Comparison of ENCODE assay signal across 20 cellular contexts in the genomic region with DNA sequence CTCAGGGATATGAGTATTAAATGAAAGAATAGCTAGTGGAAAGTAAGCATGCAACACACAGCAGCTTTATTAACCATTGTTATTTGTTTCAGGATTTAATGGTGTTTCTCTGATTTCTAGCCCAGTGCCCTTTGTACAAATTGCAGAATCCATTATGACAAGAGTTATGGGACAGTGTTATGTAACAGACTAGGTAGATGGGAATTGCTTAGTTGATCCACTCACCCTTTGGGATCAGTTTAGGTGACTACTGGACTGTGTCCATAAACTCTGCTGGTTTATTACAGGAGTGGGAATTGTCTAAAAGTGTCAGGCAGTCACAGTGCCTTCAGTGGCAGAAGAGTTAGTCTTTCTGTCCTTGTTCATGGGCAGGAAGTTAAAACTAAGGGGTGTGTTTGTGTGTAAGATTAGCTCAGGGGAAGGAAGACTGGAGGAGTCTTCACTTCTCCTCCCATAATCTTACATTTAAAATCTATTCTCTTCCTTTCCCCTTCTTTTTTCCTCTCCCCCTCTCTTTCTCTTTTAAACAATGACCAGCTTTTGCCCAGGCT. TPM values are rescaled to one million over a fixed set of nuclear protein-coding genes. Genes with fewer than 3 reads are reported as not detected.
DNase-seq lines count a peak whose midpoint lies in the region; ATAC-seq, FAIRE-seq and TF ChIP-seq lines count a peak whose summit lies in the region.
"Had no signal": no experiment of that assay in that cellular context is flagged by ENCODE, and none has a peak within 500 bp of the region (broad histone marks: within the 10 kb centered on the region; RNA-seq: fewer than 3 reads in every experiment).

No MANE protein-coding gene starts in this region.

- no peaks in the 10 kb centered on the region for H3K27me3 ChIP-seq in K562 (ENCODE audit: control insufficient read depth in 2 of 2, insufficient read depth in 2 of 2, low read length in 2 of 2)
- H3K27me3 ChIP-seq in psoas muscle (ENCODE audit: insufficient read depth in 3 of 3, low read length in 2 of 3) = no peaks in the 10 kb centered on the region
- H3K27me3 ChIP-seq in ascending aorta = no peaks in the 10 kb centered on the region
- no peaks in the 10 kb centered on the region for H3K27me3 ChIP-seq in A673 (replicated peaks; ENCODE audit: insufficient read depth, low read depth, low read length, poor library complexity)

- no peak overlapping the region for H2AFZ ChIP-seq in K562 (ENCODE audit: low read depth, low read length)

- DNase-seq in GM12891 (ENCODE audit: insufficient read length, low spot score) (no peak), MV-4-11 (lab: John Stamatoyannopoulos, UW) (peak; percentile 12), K562 (ENCODE audit: extremely low read depth in 1 of 4, low spot score in 3 of 4) (peak in 1 of 4 experiments; percentile 36), psoas muscle (no peak), ascending aorta (ENCODE audit: low spot score in 2 of 2) (no peak), A673 (ENCODE audit: low spot score) (no peak), RPMI8226 (no peak), activated T-cell treated with anti-CD3 and anti-CD28 coated beads for 4 hours (no peak)
- DNase-seq: activated CD4-positive, alpha-beta T cell treated with anti-CD3 and anti-CD28 coated beads, Interleukin-2, amount 10 ng/mL, durations not matched to agents 7 days and 5 days; activated naive CD4-positive, alpha-beta T cell; Caco-2; cerebellar nuclear complex; effector CD8-positive, alpha-beta T cell; head of caudate nucleus; IMR-90; left ventricle myocardium superior; MM.1S; NCI-H1930; NCI-H446; nucleus accumbens had no signal

- TF ChIP-seq RAD21 in K562 (CRISPR knock-in tag; conservative IDR thresholded peaks at IDR 0.05 in 1 of 2, IDR thresholded peaks at IDR 0.05 in 1 of 2) = no peak

- TF ChIP-seq POLR2A in GM12891 (IDR thresholded peaks at IDR 0.05; ENCODE audit: low read depth, low read length) (no peak), K562 (conservative IDR thresholded peaks at IDR 0.05) (no peak)

- BruUV-seq in K562 (replicated peaks; lab: Mats Ljungman, UMichigan) = no TSS peak
- BruUV-seq in A673 (replicated peaks; lab: Mats Ljungman, UMichigan) = no TSS peak

- peak overlapping the region; percentile 1 to 27; a peak in 2 of 4 replicates for H3K9ac ChIP-seq in K562 (ENCODE audit: insufficient read depth in 1 of 2, low read depth in 2 of 2, low read length in 2 of 2)

- H3K4me2 ChIP-seq in K562 (ENCODE audit: insufficient read depth, low read length) = 0 out of 2 replicates have a peak overlapping the region, but pooled peaks have one; percentile 26

- H3K36me3 ChIP-seq in K562 (ENCODE audit: control insufficient read depth, insufficient read depth, low read length) (peaks cover 33% of the 10 kb centered on the region), psoas muscle (ENCODE audit: insufficient read depth in 1 of 2, low read depth in 1 of 2) (no peaks in the 10 kb centered on the region), ascending aorta (no peaks in the 10 kb centered on the region), A673 (ENCODE audit: insufficient read depth, low read length, poor library complexity, severe bottlenecking) (no peaks in the 10 kb centered on the region)

- H3K4me3 ChIP-seq in K562 (no peak overlapping the region), psoas muscle (no peak overlapping the region), ascending aorta (no peak overlapping the region), A673 (ENCODE audit: low read depth, low read length, poor library complexity, severe bottlenecking) (no peak overlapping the region)

- intact Hi-C loops in K562 (cut with micrococcal nuclease) = no loop called here
- intact Hi-C loops in psoas muscle (cut with DNase I) = loop anchor here in 1 of 2 donors (2.0 kb wide), 1 partner anchor 23 kb away; no protein-coding TSS in a partner anchor
- intact Hi-C loops in ascending aorta (cut with DNase I) = no loop called here
- intact Hi-C loops in A673 (cut with micrococcal nuclease; ENCODE audit: unreplicated experiment) = no loop called here

- ATAC-seq in K562 (peak; percentile 73), psoas muscle (peak in 3 of 4 donors; percentile 16 to 52 (median 24))
- ATAC-seq: left ventricle myocardium superior had no signal

- CTCF ChIA-PET in K562 (lab: Yijun Ruan, JAX; ENCODE audit: low intra/inter-chr PET ratio) (no interaction called here), A673 (lab: Charles Lee) (no interaction called here)

- H3K9me3 ChIP-seq in K562 (replicated peaks; ENCODE audit: control insufficient read depth, insufficient read depth, low read depth, low read length) = no peaks in the 10 kb centered on the region
- no peaks in the 10 kb centered on the region for H3K9me3 ChIP-seq in psoas muscle
- H3K9me3 ChIP-seq in ascending aorta = no peaks in the 10 kb centered on the region
- H3K9me3 ChIP-seq in A673 (ENCODE audit: low read depth, low read length, poor library complexity, severe bottlenecking) = no peaks in the 10 kb centered on the region
- H3K9me3 ChIP-seq: Caco-2 had no signal

- no peaks in the 10 kb centered on the region for H3K9me1 ChIP-seq in K562 (ENCODE audit: control insufficient read depth, insufficient read depth, low read length)

- H3K27ac ChIP-seq in K562 (ENCODE audit: extremely low read depth, low read depth, low read length) = peak overlapping the region; percentile 41
- peak overlapping the region; percentile 67 for H3K27ac ChIP-seq in psoas muscle
- no peak overlapping the region for H3K27ac ChIP-seq in ascending aorta
- H3K27ac ChIP-seq in A673 (ENCODE audit: low read depth, low read length, poor library complexity, severe bottlenecking) = no peak overlapping the region

- peak; percentile 86 for FAIRE-seq in GM12891 (lab: Jason Lieb, UNC)
- FAIRE-seq in K562 (lab: Jason Lieb, UNC) = peak; percentile 70

- POLR2A ChIA-PET in K562 (lab: Yijun Ruan, JAX) = interaction anchor here (1.6 to 3.5 kb wide), 2 partner anchors 9 to 24 kb away, joined by 5 to 13 read pairs; no protein-coding TSS in a partner anchor
- POLR2A ChIA-PET in A673 (lab: Charles Lee; ENCODE audit: low non-redundant PET) = no interaction called here

- no peaks in the 10 kb centered on the region; the same call in 1 of the 2 replicates for H4K20me1 ChIP-seq in K562 (replicated peaks; ENCODE audit: control insufficient read depth, insufficient read depth, low read length)

- peaks cover 12 to 31% of the 10 kb centered on the region in 2 experiments; a peak in 4 of 5 replicates for H3K4me1 ChIP-seq in K562 (replicated peaks in 1 of 2; ENCODE audit: control insufficient read depth in 2 of 2, insufficient read depth in 2 of 2, low read length in 2 of 2)
- peaks cover 19% of the 10 kb centered on the region for H3K4me1 ChIP-seq in psoas muscle
- H3K4me1 ChIP-seq in ascending aorta = peaks cover 0 to 2% of the 10 kb centered on the region in 2 donors
- no peaks in the 10 kb centered on the region for H3K4me1 ChIP-seq in A673 (ENCODE audit: insufficient read depth, low read length, poor library complexity, severe bottlenecking)
- H3K4me1 ChIP-seq: Caco-2 had no signal

- TF ChIP-seq CTCF in K562 (IDR thresholded peaks at IDR 0.05 in 2 of 3, conservative IDR thresholded peaks at IDR 0.05 in 1 of 3; ENCODE audit: insufficient read depth in 2 of 3, low read depth in 1 of 3, low read length in 3 of 3) = no peak
- TF ChIP-seq CTCF in psoas muscle (IDR thresholded peaks at IDR 0.05) = no peak
- TF ChIP-seq CTCF in ascending aorta (IDR thresholded peaks at IDR 0.05) = no peak
- TF ChIP-seq CTCF in A673 (conservative IDR thresholded peaks at IDR 0.05; ENCODE audit: low read depth, low read length) = no peak

- in situ Hi-C loops in K562 (cut with MboI) = no loop called here

- H3K79me2 ChIP-seq in K562 (ENCODE audit: control insufficient read depth, insufficient read depth, low read length) = peaks cover 99% of the 10 kb centered on the region

- no peak for TF ChIP-seq EP300 in K562 (IDR thresholded peaks at IDR 0.05; ENCODE audit: low read length)

TF ChIP-seq in GM12891, 5 proteins besides CTCF, POLR2A, EP300 and RAD21:
- TF ChIP-seq TAF1 (IDR thresholded peaks at IDR 0.05; ENCODE audit: low read depth, low read length) = no peak
- peak; percentile 18; the same call in 1 of the 2 replicates for TF ChIP-seq SPI1 (IDR thresholded peaks at IDR 0.05; ENCODE audit: low read depth, low read length)
- TF ChIP-seq POLR2AphosphoS5 (IDR thresholded peaks at IDR 0.05; ENCODE audit: low read depth, low read length) = no peak
TF ChIP-seq in GM12891: peak in this region for 1.

TF ChIP-seq in K562, 482 proteins besides CTCF, POLR2A, EP300 and RAD21 (continues in another document):
- TF ChIP-seq CCAR2 (IDR thresholded peaks at IDR 0.05; ENCODE audit: low read depth, low read length) (no peak), HSF4 (CRISPR knock-in tag; IDR thresholded peaks at IDR 0.05; ENCODE audit: borderline replicate concordance) (no peak)

RNA-seq across cellular contexts. Expression of a gene that starts 29.3 kb away (rescaled TPM):
- 15.3 TPM for polyA plus RNA-seq in GM12891 (2012; ENCODE audit: low read depth, missing spikeins)
- 60.6 and 89.3 TPM in 2 replicates for total RNA-seq in K562 (2011; cell fraction: chromatin; rRNA removed; ENCODE audit: low replicate concordance)
- 32.9 and 33.2 TPM in 2 replicates for total RNA-seq in K562 (2011; cell fraction: nucleolus; rRNA removed)
- 50.7 and 56.7 TPM in 2 replicates for total RNA-seq in K562 (2011; cell fraction: nucleoplasm; rRNA removed)
- total RNA-seq in K562 (2014; rRNA removed) (47.4 and 53.9 TPM in 2 replicates), K562 (2014; rRNA removed; fragmentation: Illumina TruSeq; extraction: Trizol) (35.7 and 37.7 TPM in 2 replicates), K562 (2015; rRNA removed; fragmentation: Illumina TruSeq; extraction: Trizol) (38.2 and 38.6 TPM in 2 replicates), K562 (2021) (46.4 and 47.5 TPM in 2 replicates), psoas muscle (10 to 100 TPM; 16.0 to 29.5 (median 17.9) TPM), ascending aorta (28.3 TPM), A673 (2021) (29.1 and 31.2 TPM in 2 replicates)
- polyA plus RNA-seq in K562 (2011; rRNA removed) (24.0 and 40.9 TPM in 2 replicates), K562 (2014; fragmentation: Illumina TruSeq; extraction: Trizol) (61.6 and 67.7 TPM in 2 replicates), K562 (2014; fragmentation: Nextera tagmentation; extraction: Ambion mirVana) (10 to 100 TPM; 36.9 to 46.1 TPM), K562 (2014; rRNA removed) (34.3 and 37.4 TPM in 2 replicates), psoas muscle (10 to 100 TPM in 2 of 3 donors, 1 to 10 TPM in 1; 8.9 to 13.2 (median 10.7) TPM)
- 32.2 and 52.1 TPM in 2 replicates for polyA plus RNA-seq in K562 (2011; cell fraction: cytosol; rRNA removed)
- polyA plus RNA-seq in K562 (2011; cell fraction: nucleus; rRNA removed) = 45.1 and 54.2 TPM in 2 replicates
- 32.1 and 45.8 TPM in 2 replicates for polyA plus RNA-seq in K562 (2012)
- 37.0 and 57.9 TPM in 2 replicates for polyA minus RNA-seq in K562 (2011; rRNA and poly(A)+ RNA removed)
- polyA minus RNA-seq in K562 (2011; cell fraction: cytosol; rRNA and poly(A)+ RNA removed) = 28.0 and 32.1 TPM in 2 replicates
- polyA minus RNA-seq in K562 (2011; cell fraction: nucleus; rRNA and poly(A)+ RNA removed) = 52.6 and 116 TPM in 2 replicates

Comparison
In these comparisons a context has a peak if more than half of its experiments do, and no peak if none do; other contexts are left out.
1. H3K27ac ChIP-seq: peak in K562 (single experiment) and psoas muscle (single experiment); none in ascending aorta (0 of 2) and A673 (single experiment).